17 cellular contexts compared by ENCODE assay signal in genomic region chr19:16035601-16036297, GRCh38. TPM values are rescaled to one million over a fixed set of nuclear protein-coding genes. Genes with fewer than 3 reads are reported as not detected.
DNase-seq lines count a peak whose midpoint lies in the region; ATAC-seq, FAIRE-seq and TF ChIP-seq lines count a peak whose summit lies in the region.
"Had no signal": no experiment of that assay in that cellular context is flagged by ENCODE, and none has a peak within 500 bp of the region (broad histone marks: within the 10 kb centered on the region; RNA-seq: fewer than 3 reads in every experiment).

No MANE protein-coding gene starts in this region.

- no peak overlapping the region for H3K27ac ChIP-seq in spleen
- H3K27ac ChIP-seq: BLaER1 had no signal

- H3K4me1 ChIP-seq in spleen, result peaks cover 0 to 5% (median 0%) of the 10 kb centered on the region in 6 donors
- H3K4me1 ChIP-seq: BLaER1, Caco-2 had no signal

- no peak for DNase-seq in activated CD4-positive, alpha-beta T cell treated with anti-CD3 and anti-CD28 coated beads for 36 hours
- DNase-seq in activated CD4-positive, alpha-beta T cell treated with anti-CD3 and anti-CD28 coated beads for 1 hour, result no peak
- DNase-seq in bronchial epithelial cell (ENCODE audit: low read depth), result no peak
- DNase-seq in mesenteric fat pad (ENCODE audit: low spot score), result peak; percentile 88
- DNase-seq in spleen, result peak; percentile 62
- DNase-seq in NCI-H82 (lab: John Stamatoyannopoulos, UW), result no peak
- no peak for DNase-seq in nucleus accumbens (lab: John Stamatoyannopoulos, UW)
- DNase-seq in germinal center (ENCODE audit: low spot score), result no peak
- DNase-seq: 8988T; AML-193; Caco-2; CD8-positive, alpha-beta memory T cell; DMS53; GF-D8; GOT3; H9 had no signal

- H3K36me3 ChIP-seq in bronchial epithelial cell (ENCODE audit: control insufficient read depth, insufficient read depth, low read length) (no peaks in the 10 kb centered on the region), spleen (no peaks in the 10 kb centered on the region)
- H3K36me3 ChIP-seq: BLaER1 had no signal

- no peak overlapping the region for H3K4me3 Mint-ChIP-seq in activated CD4-positive, alpha-beta T cell treated with anti-CD3 and anti-CD28 coated beads for 36 hours
- H3K4me3 Mint-ChIP-seq: CD8-positive, alpha-beta memory T cell; H9 had no signal

- no peak for TF ChIP-seq POLR2A in spleen (IDR thresholded peaks at IDR 0.05)

- no peaks in the 10 kb centered on the region for H3K9me3 ChIP-seq in spleen
- H3K9me3 ChIP-seq: BLaER1, Caco-2 had no signal

- H3K36me3 Mint-ChIP-seq in activated CD4-positive, alpha-beta T cell treated with anti-CD3 and anti-CD28 coated beads for 36 hours (ENCODE audit: low read depth), result no peaks in the 10 kb centered on the region
- H3K36me3 Mint-ChIP-seq: CD8-positive, alpha-beta memory T cell had no signal

- WGBS in spleen, 5 donors, result 83 to 93% (median 86%) methylated on average over 15 to 28 of the region's 28 CpGs

- CTCF ChIA-PET in activated CD4-positive, alpha-beta T cell treated with anti-CD3 and anti-CD28 coated beads for 36 hours (lab: Charles Lee), result interaction anchor here (0.6 kb wide), 1 partner anchor 16 kb away, joined by 3 read pairs; no protein-coding TSS in a partner anchor

- H3K27ac Mint-ChIP-seq in activated CD4-positive, alpha-beta T cell treated with anti-CD3 and anti-CD28 coated beads for 36 hours, result peak overlapping the region; percentile 25
- H3K27ac Mint-ChIP-seq: CD8-positive, alpha-beta memory T cell; H9 had no signal

- intact Hi-C loops in activated CD4-positive, alpha-beta T cell treated with anti-CD3 and anti-CD28 coated beads for 36 hours (cut with DNase I, micrococcal nuclease), result no loop called here
- intact Hi-C loops in spleen (cut with DNase I; ENCODE audit: low total_unique reads), result no loop called here

- no peaks in the 10 kb centered on the region for H3K4me1 Mint-ChIP-seq in activated CD4-positive, alpha-beta T cell treated with anti-CD3 and anti-CD28 coated beads for 36 hours
- H3K4me1 Mint-ChIP-seq: H9 had no signal

- TF ChIP-seq CTCF in bronchial epithelial cell (IDR thresholded peaks at IDR 0.05; ENCODE audit: insufficient read depth, low read length, severe bottlenecking) (no peak), spleen (IDR thresholded peaks at IDR 0.05 in 8 of 11, conservative IDR thresholded peaks at IDR 0.05 in 3 of 11) (no peak)

- H3K4me3 ChIP-seq in bronchial epithelial cell (ENCODE audit: low read depth, low read length), result no peak overlapping the region
- H3K4me3 ChIP-seq in spleen, result no peak overlapping the region
- H3K4me3 ChIP-seq: BLaER1 had no signal

- H3K27me3 ChIP-seq in bronchial epithelial cell (ENCODE audit: control insufficient read depth, insufficient read depth, low read length) (no peaks in the 10 kb centered on the region), spleen (replicated peaks in 1 of 7) (no peaks in the 10 kb centered on the region)
- H3K27me3 ChIP-seq: BLaER1 had no signal

- POLR2A ChIA-PET in activated CD4-positive, alpha-beta T cell treated with anti-CD3 and anti-CD28 coated beads for 36 hours (lab: Charles Lee), result no interaction called here

- H3K27me3 Mint-ChIP-seq in activated CD4-positive, alpha-beta T cell treated with anti-CD3 and anti-CD28 coated beads for 36 hours, result no peaks in the 10 kb centered on the region
- H3K27me3 Mint-ChIP-seq: CD8-positive, alpha-beta memory T cell had no signal

- no peaks in the 10 kb centered on the region for H3K9me3 Mint-ChIP-seq in activated CD4-positive, alpha-beta T cell treated with anti-CD3 and anti-CD28 coated beads for 36 hours (ENCODE audit: low read depth)
- H3K9me3 Mint-ChIP-seq: CD8-positive, alpha-beta memory T cell had no signal

- FAIRE-seq in bronchial epithelial cell (lab: Jason Lieb, UNC), result peak; percentile 43

- no peak for ATAC-seq in activated CD4-positive, alpha-beta T cell treated with anti-CD3 and anti-CD28 coated beads for 36 hours

RNA-seq across cellular contexts. Expression of gene TPM4, which starts 40.5 kb away (rescaled TPM):
- 100 to 1,000 TPM; 362 to 416 TPM for total RNA-seq in activated CD4-positive, alpha-beta T cell treated with anti-CD3 and anti-CD28 coated beads for 36 hours
- 235 and 395 TPM in 2 replicates for total RNA-seq in bronchial epithelial cell
- 385 TPM for total RNA-seq in mesenteric fat pad
- 100 to 1,000 TPM; 352 to 760 (median 443) TPM for total RNA-seq in spleen
- 100 to 1,000 TPM; 181 to 403 (median 238) TPM for polyA plus RNA-seq in spleen

Comparison
In these comparisons a context has a peak if more than half of its experiments do, and no peak if none do; other contexts are left out.
1. DNase-seq: peak in mesenteric fat pad (single experiment) and spleen (single experiment); none in activated CD4-positive, alpha-beta T cell treated with anti-CD3 and anti-CD28 coated beads for 36 hours (single experiment), activated CD4-positive, alpha-beta T cell treated with anti-CD3 and anti-CD28 coated beads for 1 hour (single experiment), bronchial epithelial cell (single experiment), NCI-H82 (single experiment), nucleus accumbens (0 of 56) and germinal center (single experiment).